1 cellular context compared by ENCODE assay signal in the genomic region with DNA sequence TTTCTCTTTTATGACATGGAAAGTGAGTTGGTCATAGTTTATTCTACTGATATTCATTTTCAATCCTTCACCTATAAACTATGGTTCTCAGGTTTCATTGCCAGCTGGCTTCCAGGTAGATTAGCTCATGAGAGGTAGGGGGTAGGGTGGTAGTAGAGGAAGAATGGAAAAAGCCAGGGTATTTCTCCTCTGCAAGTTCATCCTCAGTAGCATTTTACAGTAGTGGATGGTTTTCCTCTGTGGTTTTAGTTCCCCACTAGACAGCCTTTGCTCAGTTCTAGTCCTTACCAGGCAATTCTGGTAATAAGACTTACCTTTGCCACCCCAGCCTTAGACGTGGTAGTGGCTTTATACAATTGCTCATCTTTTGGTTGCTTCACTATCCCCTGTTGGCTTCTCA.
TF ChIP-seq lines count a peak whose summit lies in the region.

No MANE protein-coding gene starts in this region.

TF ChIP-seq in H1, 55 proteins besides CTCF, POLR2A, EP300 and RAD21:
- TF ChIP-seq, protein P1, sequence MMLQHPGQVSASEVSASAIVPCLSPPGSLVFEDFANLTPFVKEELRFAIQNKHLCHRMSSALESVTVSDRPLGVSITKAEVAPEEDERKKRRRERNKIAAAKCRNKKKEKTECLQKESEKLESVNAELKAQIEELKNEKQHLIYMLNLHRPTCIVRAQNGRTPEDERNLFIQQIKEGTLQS (IDR thresholded peaks at IDR 0.05; ENCODE audit: insufficient read depth, low read depth, low read length), result no peak
- no peak for TF ChIP-seq PHF8 (conservative IDR thresholded peaks at IDR 0.05; ENCODE audit: low read depth, low read length)
- no peak for TF ChIP-seq KDM1A (IDR thresholded peaks at IDR 0.05; ENCODE audit: borderline replicate concordance, low read length)
- TF ChIP-seq SRF (IDR thresholded peaks at IDR 0.05; ENCODE audit: low read depth, low read length), result no peak
- no peak for TF ChIP-seq GABPA (IDR thresholded peaks at IDR 0.05; ENCODE audit: borderline replicate concordance, insufficient read depth, low read length)
- TF ChIP-seq NRF1 (IDR thresholded peaks at IDR 0.05; ENCODE audit: low read depth, low read length), result no peak
- no peak for TF ChIP-seq MAFK (IDR thresholded peaks at IDR 0.05; ENCODE audit: low read depth, low read length)
- no peak for TF ChIP-seq YY1 (IDR thresholded peaks at IDR 0.05; ENCODE audit: low read depth, low read length)
- TF ChIP-seq, protein P2, sequence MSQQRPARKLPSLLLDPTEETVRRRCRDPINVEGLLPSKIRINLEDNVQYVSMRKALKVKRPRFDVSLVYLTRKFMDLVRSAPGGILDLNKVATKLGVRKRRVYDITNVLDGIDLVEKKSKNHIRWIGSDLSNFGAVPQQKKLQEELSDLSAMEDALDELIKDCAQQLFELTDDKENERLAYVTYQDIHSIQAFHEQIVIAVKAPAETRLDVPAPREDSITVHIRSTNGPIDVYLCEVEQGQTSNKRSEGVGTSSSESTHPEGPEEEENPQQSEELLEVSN (IDR thresholded peaks at IDR 0.05), result no peak
- TF ChIP-seq TBP (IDR thresholded peaks at IDR 0.05; ENCODE audit: low read depth, low read length), result no peak
- no peak for TF ChIP-seq RXRA (IDR thresholded peaks at IDR 0.05; ENCODE audit: insufficient read depth, low read depth, low read length)
- TF ChIP-seq RNF2 (IDR thresholded peaks at IDR 0.05; ENCODE audit: borderline replicate concordance, low read depth, low read length, missing control alignments, poor library complexity, severe bottlenecking), result no peak
- TF ChIP-seq BCL11A (IDR thresholded peaks at IDR 0.05; ENCODE audit: low read depth in 2 of 2, low read length in 2 of 2), result no peak
- TF ChIP-seq BACH1 (IDR thresholded peaks at IDR 0.05; ENCODE audit: low read length), result no peak
- no peak for TF ChIP-seq BRCA1 (IDR thresholded peaks at IDR 0.05; ENCODE audit: low read depth, low read length)
- no peak for TF ChIP-seq SIN3A (conservative IDR thresholded peaks at IDR 0.05 in 1 of 2, IDR thresholded peaks at IDR 0.05 in 1 of 2; ENCODE audit: low read depth in 1 of 2, low read length in 2 of 2)
